In the genomic region with DNA sequence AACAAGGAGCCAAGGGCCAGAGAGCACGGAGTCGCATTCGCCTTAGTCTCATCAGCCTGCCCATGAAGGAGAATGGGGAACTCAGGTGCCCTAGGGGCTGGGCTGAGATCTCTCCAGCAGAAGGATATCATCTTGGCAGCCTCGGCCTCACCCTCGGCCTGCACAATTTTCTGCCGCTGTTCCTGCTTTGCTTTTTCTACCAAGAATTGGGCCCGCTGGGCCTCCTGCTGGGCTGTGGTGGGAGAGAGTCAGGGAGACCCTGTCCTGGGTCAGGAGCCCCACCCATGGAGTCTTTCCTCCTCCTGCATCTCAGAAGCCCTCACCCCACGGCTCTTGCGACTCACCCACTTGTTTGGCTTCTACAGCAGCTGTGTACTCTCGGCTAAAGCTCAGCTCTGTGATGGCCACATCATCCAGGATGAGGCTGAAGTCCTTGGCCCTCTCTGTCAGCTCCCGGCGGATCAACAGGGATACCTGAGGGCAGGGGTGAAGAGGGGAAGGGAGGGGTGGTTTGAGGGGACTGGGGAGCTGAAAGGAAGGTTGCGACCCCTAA, we compare ENCODE assay signal across 1 cellular context.
TF ChIP-seq lines count a peak whose summit lies in the region.

No MANE protein-coding gene starts in this region.

TF ChIP-seq in GM23338, 12 proteins besides CTCF, POLR2A, EP300 and RAD21:
- TF ChIP-seq CREB1 (CRISPR knock-in tag; IDR thresholded peaks at IDR 0.05; ENCODE audit: low read depth) (no peak), STAT1 (IDR thresholded peaks at IDR 0.05; ENCODE audit: unreplicated experiment) (no peak), EZH2phosphoT487 (IDR thresholded peaks at IDR 0.05; ENCODE audit: unreplicated experiment) (no peak), ZNF331 (CRISPR knock-in tag; IDR thresholded peaks at IDR 0.05; ENCODE audit: low read depth) (no peak)
- TF ChIP-seq, protein P1, sequence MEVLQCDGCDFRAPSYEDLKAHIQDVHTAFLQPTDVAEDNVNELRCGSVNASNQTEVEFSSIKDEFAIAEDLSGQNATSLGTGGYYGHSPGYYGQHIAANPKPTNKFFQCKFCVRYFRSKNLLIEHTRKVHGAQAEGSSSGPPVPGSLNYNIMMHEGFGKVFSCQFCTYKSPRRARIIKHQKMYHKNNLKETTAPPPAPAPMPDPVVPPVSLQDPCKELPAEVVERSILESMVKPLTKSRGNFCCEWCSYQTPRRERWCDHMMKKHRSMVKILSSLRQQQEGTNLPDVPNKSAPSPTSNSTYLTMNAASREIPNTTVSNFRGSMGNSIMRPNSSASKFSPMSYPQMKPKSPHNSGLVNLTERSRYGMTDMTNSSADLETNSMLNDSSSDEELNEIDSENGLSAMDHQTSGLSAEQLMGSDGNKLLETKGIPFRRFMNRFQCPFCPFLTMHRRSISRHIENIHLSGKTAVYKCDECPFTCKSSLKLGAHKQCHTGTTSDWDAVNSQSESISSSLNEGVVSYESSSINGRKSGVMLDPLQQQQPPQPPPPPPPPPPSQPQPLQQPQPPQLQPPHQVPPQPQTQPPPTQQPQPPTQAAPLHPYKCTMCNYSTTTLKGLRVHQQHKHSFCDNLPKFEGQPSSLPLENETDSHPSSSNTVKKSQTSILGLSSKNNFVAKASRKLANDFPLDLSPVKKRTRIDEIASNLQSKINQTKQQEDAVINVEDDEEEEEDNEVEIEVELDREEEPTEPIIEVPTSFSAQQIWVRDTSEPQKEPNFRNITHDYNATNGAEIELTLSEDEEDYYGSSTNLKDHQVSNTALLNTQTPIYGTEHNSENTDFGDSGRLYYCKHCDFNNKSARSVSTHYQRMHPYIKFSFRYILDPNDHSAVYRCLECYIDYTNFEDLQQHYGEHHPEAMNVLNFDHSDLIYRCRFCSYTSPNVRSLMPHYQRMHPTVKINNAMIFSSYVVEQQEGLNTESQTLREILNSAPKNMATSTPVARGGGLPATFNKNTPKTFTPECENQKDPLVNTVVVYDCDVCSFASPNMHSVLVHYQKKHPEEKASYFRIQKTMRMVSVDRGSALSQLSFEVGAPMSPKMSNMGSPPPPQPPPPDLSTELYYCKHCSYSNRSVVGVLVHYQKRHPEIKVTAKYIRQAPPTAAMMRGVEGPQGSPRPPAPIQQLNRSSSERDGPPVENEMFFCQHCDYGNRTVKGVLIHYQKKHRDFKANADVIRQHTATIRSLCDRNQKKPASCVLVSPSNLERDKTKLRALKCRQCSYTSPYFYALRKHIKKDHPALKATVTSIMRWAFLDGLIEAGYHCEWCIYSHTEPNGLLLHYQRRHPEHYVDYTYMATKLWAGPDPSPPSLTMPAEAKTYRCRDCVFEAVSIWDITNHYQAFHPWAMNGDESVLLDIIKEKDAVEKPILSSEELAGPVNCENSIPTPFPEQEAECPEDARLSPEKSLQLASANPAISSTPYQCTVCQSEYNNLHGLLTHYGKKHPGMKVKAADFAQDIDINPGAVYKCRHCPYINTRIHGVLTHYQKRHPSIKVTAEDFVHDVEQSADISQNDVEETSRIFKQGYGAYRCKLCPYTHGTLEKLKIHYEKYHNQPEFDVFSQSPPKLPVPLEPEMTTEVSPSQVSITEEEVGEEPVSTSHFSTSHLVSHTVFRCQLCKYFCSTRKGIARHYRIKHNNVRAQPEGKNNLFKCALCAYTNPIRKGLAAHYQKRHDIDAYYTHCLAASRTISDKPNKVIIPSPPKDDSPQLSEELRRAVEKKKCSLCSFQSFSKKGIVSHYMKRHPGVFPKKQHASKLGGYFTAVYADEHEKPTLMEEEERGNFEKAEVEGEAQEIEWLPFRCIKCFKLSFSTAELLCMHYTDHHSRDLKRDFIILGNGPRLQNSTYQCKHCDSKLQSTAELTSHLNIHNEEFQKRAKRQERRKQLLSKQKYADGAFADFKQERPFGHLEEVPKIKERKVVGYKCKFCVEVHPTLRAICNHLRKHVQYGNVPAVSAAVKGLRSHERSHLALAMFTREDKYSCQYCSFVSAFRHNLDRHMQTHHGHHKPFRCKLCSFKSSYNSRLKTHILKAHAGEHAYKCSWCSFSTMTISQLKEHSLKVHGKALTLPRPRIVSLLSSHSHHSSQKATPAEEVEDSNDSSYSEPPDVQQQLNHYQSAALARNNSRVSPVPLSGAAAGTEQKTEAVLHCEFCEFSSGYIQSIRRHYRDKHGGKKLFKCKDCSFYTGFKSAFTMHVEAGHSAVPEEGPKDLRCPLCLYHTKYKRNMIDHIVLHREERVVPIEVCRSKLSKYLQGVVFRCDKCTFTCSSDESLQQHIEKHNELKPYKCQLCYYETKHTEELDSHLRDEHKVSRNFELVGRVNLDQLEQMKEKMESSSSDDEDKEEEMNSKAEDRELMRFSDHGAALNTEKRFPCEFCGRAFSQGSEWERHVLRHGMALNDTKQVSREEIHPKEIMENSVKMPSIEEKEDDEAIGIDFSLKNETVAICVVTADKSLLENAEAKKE (CRISPR knock-in tag; IDR thresholded peaks at IDR 0.05): no peak
